20 cellular contexts compared by ENCODE assay signal in the genomic region with DNA sequence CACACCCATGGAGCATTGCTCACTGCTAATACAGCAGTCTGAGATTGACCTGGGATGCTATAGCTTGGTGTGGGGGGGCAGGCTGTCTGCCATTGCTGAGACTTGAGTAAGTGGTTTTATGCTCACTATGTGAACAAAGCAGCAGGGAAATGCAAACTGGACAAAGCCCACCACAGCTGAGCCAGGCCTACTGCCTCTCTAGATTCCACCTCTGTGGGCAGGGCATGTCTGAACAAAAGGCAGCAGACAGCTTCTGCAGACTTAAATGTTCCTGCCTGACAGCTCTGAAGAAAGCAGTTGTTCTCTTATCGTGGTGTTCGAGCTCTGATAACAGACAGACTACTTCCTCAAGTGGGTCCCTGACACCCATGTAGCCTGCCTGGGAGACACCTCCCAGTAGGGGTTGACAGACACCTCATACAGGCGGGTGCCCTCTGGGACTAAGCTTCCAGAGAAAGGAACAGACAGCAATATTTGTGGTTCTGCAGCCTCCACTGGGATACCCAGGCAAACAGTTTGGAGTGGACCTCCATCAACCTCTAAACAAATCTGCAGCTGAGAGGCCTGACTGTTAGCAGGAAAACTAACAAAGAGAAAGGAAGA.
DNase-seq lines count a peak whose midpoint lies in the region; ATAC-seq and TF ChIP-seq lines count a peak whose summit lies in the region.
"Had no signal": no experiment of that assay in that cellular context is flagged by ENCODE, and none has a peak within 500 bp of the region (broad histone marks: within the 10 kb centered on the region; RNA-seq: fewer than 3 reads in every experiment).

No MANE protein-coding gene starts in this region.

- H3K4me3 ChIP-seq in iPS-18c (ENCODE audit: insufficient read depth, low read depth, low read length) (peak overlapping the region; percentile 9; the same call in 1 of the 2 replicates), spleen (no peak overlapping the region)
- H3K4me3 ChIP-seq: BLaER1, GM12878, GM23248 had no signal

- no peaks in the 10 kb centered on the region for H3K27me3 ChIP-seq in spleen (replicated peaks in 1 of 7)
- H3K27me3 ChIP-seq: BLaER1 had no signal

- 70 to 83% (median 79%) methylated on average over 3 of the region's 3 CpGs for WGBS in spleen, 5 donors

- H3K9me3 ChIP-seq in iPS-18c (ENCODE audit: control insufficient read depth, insufficient read depth, low read length), result peaks cover 16% of the 10 kb centered on the region
- peaks cover 0 to 95% (median 78%) of the 10 kb centered on the region in 8 donors for H3K9me3 ChIP-seq in spleen

- no peaks in the 10 kb centered on the region for H3K36me3 Mint-ChIP-seq in activated CD8-positive, alpha-beta memory T cell treated with anti-CD3 and anti-CD28 coated beads, Interleukin-2, amount 10 ng/mL, durations not matched to agents 7 days and 5 days
- peaks cover 0 to 4% (median 0%) of the 10 kb centered on the region in 3 donors for H3K36me3 Mint-ChIP-seq in immature natural killer cell
- no peaks in the 10 kb centered on the region for H3K36me3 Mint-ChIP-seq in activated T-cell treated with anti-CD3 and anti-CD28 coated beads, Interleukin-2, amount 50 U/mL, for 24 hours (ENCODE audit: low read depth)
- H3K36me3 Mint-ChIP-seq: CD4-positive, CD25-positive, alpha-beta regulatory T cell; CD8-positive, alpha-beta memory T cell had no signal

- no peaks in the 10 kb centered on the region for H3K4me1 Mint-ChIP-seq in activated CD8-positive, alpha-beta memory T cell treated with anti-CD3 and anti-CD28 coated beads, Interleukin-2, amount 10 ng/mL, durations not matched to agents 7 days and 5 days
- no peaks in the 10 kb centered on the region for H3K4me1 Mint-ChIP-seq in immature natural killer cell
- H3K4me1 Mint-ChIP-seq in activated T-cell treated with anti-CD3 and anti-CD28 coated beads, Interleukin-2, amount 50 U/mL, for 24 hours (ENCODE audit: low read depth), result no peaks in the 10 kb centered on the region
- H3K4me1 Mint-ChIP-seq: B cell; CD4-positive, CD25-positive, alpha-beta regulatory T cell; CD8-positive, alpha-beta memory T cell; H9 had no signal

- no peak for TF ChIP-seq POLR2A in spleen (IDR thresholded peaks at IDR 0.05)

- ATAC-seq in activated CD8-positive, alpha-beta memory T cell treated with anti-CD3 and anti-CD28 coated beads, Interleukin-2, amount 10 ng/mL, durations not matched to agents 7 days and 5 days, result no peak
- ATAC-seq: GM12878, HCT116 had no signal

- CTCF ChIA-PET in activated CD8-positive, alpha-beta memory T cell treated with anti-CD3 and anti-CD28 coated beads, Interleukin-2, amount 10 ng/mL, durations not matched to agents 7 days and 5 days (lab: Charles Lee), result no interaction called here

- intact Hi-C loops in spleen (cut with DNase I; ENCODE audit: low total_unique reads), result no loop called here

- no peak overlapping the region for H3K4me3 Mint-ChIP-seq in activated CD8-positive, alpha-beta memory T cell treated with anti-CD3 and anti-CD28 coated beads, Interleukin-2, amount 10 ng/mL, durations not matched to agents 7 days and 5 days
- H3K4me3 Mint-ChIP-seq in immature natural killer cell, result no peak overlapping the region
- no peak overlapping the region for H3K4me3 Mint-ChIP-seq in activated T-cell treated with anti-CD3 and anti-CD28 coated beads, Interleukin-2, amount 50 U/mL, for 24 hours
- H3K4me3 Mint-ChIP-seq: B cell; CD4-positive, CD25-positive, alpha-beta regulatory T cell; CD8-positive, alpha-beta memory T cell; H9 had no signal

- no peak overlapping the region for H3K27ac Mint-ChIP-seq in activated CD8-positive, alpha-beta memory T cell treated with anti-CD3 and anti-CD28 coated beads, Interleukin-2, amount 10 ng/mL, durations not matched to agents 7 days and 5 days
- no peak overlapping the region for H3K27ac Mint-ChIP-seq in immature natural killer cell
- no peak overlapping the region for H3K27ac Mint-ChIP-seq in activated T-cell treated with anti-CD3 and anti-CD28 coated beads, Interleukin-2, amount 50 U/mL, for 24 hours
- H3K27ac Mint-ChIP-seq: B cell; CD4-positive, CD25-positive, alpha-beta regulatory T cell; CD8-positive, alpha-beta memory T cell; H9 had no signal

- H3K27me3 Mint-ChIP-seq in activated CD8-positive, alpha-beta memory T cell treated with anti-CD3 and anti-CD28 coated beads, Interleukin-2, amount 10 ng/mL, durations not matched to agents 7 days and 5 days, result no peaks in the 10 kb centered on the region
- H3K27me3 Mint-ChIP-seq in immature natural killer cell (ENCODE audit: low read depth in 3 of 3), result peaks cover 0 to 2% (median 0%) of the 10 kb centered on the region in 3 donors
- H3K27me3 Mint-ChIP-seq in activated T-cell treated with anti-CD3 and anti-CD28 coated beads, Interleukin-2, amount 50 U/mL, for 24 hours, result no peaks in the 10 kb centered on the region
- H3K27me3 Mint-ChIP-seq: B cell; CD4-positive, CD25-positive, alpha-beta regulatory T cell; CD8-positive, alpha-beta memory T cell had no signal

- TF ChIP-seq CTCF in spleen (IDR thresholded peaks at IDR 0.05 in 8 of 11, conservative IDR thresholded peaks at IDR 0.05 in 3 of 11), result no peak

- no peak overlapping the region for H3K27ac ChIP-seq in spleen
- H3K27ac ChIP-seq: 22Rv1, BLaER1, C4-2B, GM23248 had no signal

- DNase-seq in activated CD8-positive, alpha-beta memory T cell treated with anti-CD3 and anti-CD28 coated beads for 24 hours, result peak; percentile 4
- no peak for DNase-seq in activated CD8-positive, alpha-beta memory T cell treated with anti-CD3 and anti-CD28 coated beads, Interleukin-2, amount 10 ng/mL, durations not matched to agents 7 days and 5 days
- peak; percentile 20 for DNase-seq in spleen
- no peak for DNase-seq in immature natural killer cell
- no peak for DNase-seq in activated T-cell treated with anti-CD3 and anti-CD28 coated beads, Interleukin-2, amount 50 U/mL, for 24 hours
- DNase-seq: CD4-positive, CD25-positive, alpha-beta regulatory T cell; CD8-positive, alpha-beta memory T cell; DMS 273 treated with DMSO at 0.1 percent for 48 hours; DMS79; EL; GDM1; GM23248; H9 had no signal

- peaks cover 26% of the 10 kb centered on the region for H3K9me3 Mint-ChIP-seq in activated CD8-positive, alpha-beta memory T cell treated with anti-CD3 and anti-CD28 coated beads, Interleukin-2, amount 10 ng/mL, durations not matched to agents 7 days and 5 days (ENCODE audit: low read depth)
- peaks cover 17 to 59% (median 47%) of the 10 kb centered on the region in 6 donors for H3K9me3 Mint-ChIP-seq in immature natural killer cell
- H3K9me3 Mint-ChIP-seq in activated T-cell treated with anti-CD3 and anti-CD28 coated beads, Interleukin-2, amount 50 U/mL, for 24 hours, result peaks cover 28% of the 10 kb centered on the region

- H3K4me1 ChIP-seq in spleen, result no peaks in the 10 kb centered on the region
- H3K4me1 ChIP-seq: BLaER1 had no signal

- no peaks in the 10 kb centered on the region for H3K36me3 ChIP-seq in spleen
- H3K36me3 ChIP-seq: BLaER1 had no signal

Comparison
In these comparisons a context has a peak if more than half of its experiments do, and no peak if none do; other contexts are left out.
1. DNase-seq: peak in activated CD8-positive, alpha-beta memory T cell treated with anti-CD3 and anti-CD28 coated beads for 24 hours (single experiment) and spleen (single experiment); none in activated CD8-positive, alpha-beta memory T cell treated with anti-CD3 and anti-CD28 coated beads, Interleukin-2, amount 10 ng/mL, durations not matched to agents 7 days and 5 days (single experiment), immature natural killer cell (0 of 3) and activated T-cell treated with anti-CD3 and anti-CD28 coated beads, Interleukin-2, amount 50 U/mL, for 24 hours (single experiment).